In the genomic region with DNA sequence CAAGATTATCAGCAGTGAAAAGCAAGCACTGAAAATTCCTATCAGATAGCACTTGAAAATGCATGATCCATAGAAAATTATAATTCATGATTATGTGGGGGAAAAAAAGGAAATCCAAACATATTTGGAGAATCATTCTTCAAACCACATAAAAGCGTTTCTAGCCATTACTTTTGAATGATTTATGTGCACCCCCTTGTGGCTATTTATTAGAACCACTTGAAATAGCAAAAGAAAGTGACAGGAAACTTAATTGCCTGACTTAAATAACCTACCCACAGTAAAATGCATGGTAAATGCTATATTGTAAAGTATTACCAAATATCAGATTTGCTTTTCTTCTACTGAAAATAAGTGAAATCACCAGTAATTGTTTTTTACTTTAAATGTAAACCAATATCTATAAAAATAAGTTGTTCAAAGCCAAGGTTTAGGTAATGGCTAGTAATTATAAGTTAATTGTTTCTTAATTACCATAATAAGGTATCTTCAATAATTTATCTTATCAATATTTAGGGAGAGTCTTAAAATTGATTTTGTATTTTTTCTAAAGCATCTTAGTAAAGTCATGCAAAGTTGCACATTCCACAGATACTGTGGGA, we compare ENCODE assay signal across 8 cellular contexts.
DNase-seq lines count a peak whose midpoint lies in the region; ATAC-seq and TF ChIP-seq lines count a peak whose summit lies in the region.

No MANE protein-coding gene starts in this region.

- CTCF ChIA-PET in A673 (lab: Charles Lee), result interaction anchor here (1.5 kb wide), 1 partner anchor 279 kb away, joined by 5 read pairs; no protein-coding TSS in a partner anchor

- H3K27me3 ChIP-seq in A673 (replicated peaks; ENCODE audit: insufficient read depth, low read depth, low read length, poor library complexity) (no peaks in the 10 kb centered on the region), WERI-Rb-1 (ENCODE audit: insufficient read depth, low read depth, severe bottlenecking) (no peaks in the 10 kb centered on the region)

- DNase-seq in A673 (ENCODE audit: low spot score) (peak; percentile 85), NCI-H1694 treated with DMSO at 0.1 percent for 48 hours (lab: John Stamatoyannopoulos, UW) (peak; percentile 12), WERI-Rb-1 (no peak), iris pigment epithelial cell (ENCODE audit: low read depth) (peak; percentile 69)

- POLR2A ChIA-PET in A673 (lab: Charles Lee; ENCODE audit: low non-redundant PET), result no interaction called here

- intact Hi-C loops in A673 (cut with micrococcal nuclease; ENCODE audit: unreplicated experiment), result loop anchor here (1.0 to 5.0 kb wide), 3 partner anchors 72 to 279 kb away; no protein-coding TSS in a partner anchor

- TF ChIP-seq CTCF in A673 (conservative IDR thresholded peaks at IDR 0.05; ENCODE audit: low read depth, low read length) (peak; percentile 69), WERI-Rb-1 (IDR thresholded peaks at IDR 0.05; ENCODE audit: low read depth, low read length) (0 out of 2 replicates have a peak, but pooled peaks have one; percentile 18)

- peaks cover 10% of the 10 kb centered on the region for H3K4me1 ChIP-seq in A673 (ENCODE audit: insufficient read depth, low read length, poor library complexity, severe bottlenecking)

- H3K27ac ChIP-seq in A673 (ENCODE audit: low read depth, low read length, poor library complexity, severe bottlenecking) (no peak overlapping the region), WERI-Rb-1 (no peak overlapping the region)

- ATAC-seq in GM18868 (IDR thresholded peaks at IDR 0.05; ENCODE audit: unreplicated experiment), result peak; percentile 69
- ATAC-seq in GM18519 (IDR thresholded peaks at IDR 0.05; ENCODE audit: low FRiP score, unreplicated experiment), result no peak
- ATAC-seq in HG03520 (IDR thresholded peaks at IDR 0.05; ENCODE audit: unreplicated experiment), result no peak
- no peak for ATAC-seq in GM19397 (IDR thresholded peaks at IDR 0.05; ENCODE audit: unreplicated experiment)

- no peaks in the 10 kb centered on the region for H3K36me3 ChIP-seq in A673 (ENCODE audit: insufficient read depth, low read length, poor library complexity, severe bottlenecking)
- H3K36me3 ChIP-seq in WERI-Rb-1, result no peaks in the 10 kb centered on the region

- no peak overlapping the region for H3K4me3 ChIP-seq in A673 (ENCODE audit: low read depth, low read length, poor library complexity, severe bottlenecking)
- H3K4me3 ChIP-seq in WERI-Rb-1 (ENCODE audit: low read depth, low read length), result no peak overlapping the region

- BruUV-seq in A673 (replicated peaks; lab: Mats Ljungman, UMichigan), result no TSS peak

- H3K9me3 ChIP-seq in A673 (ENCODE audit: low read depth, low read length, poor library complexity, severe bottlenecking), result no peaks in the 10 kb centered on the region
- no peaks in the 10 kb centered on the region for H3K9me3 ChIP-seq in WERI-Rb-1 (ENCODE audit: severe bottlenecking)
